ENCODE assay signal across 15 cellular contexts in genomic region chr5:137303509-137303908, GRCh38.
"Had no signal": no experiment of that assay in that cellular context is flagged by ENCODE, and none has a peak within 500 bp of the region (broad histone marks: within the 10 kb centered on the region; RNA-seq: fewer than 3 reads in every experiment).

No MANE protein-coding gene starts in this region.

- H3K27ac ChIP-seq: brain microvascular endothelial cell, coronary artery, esophagus squamous epithelium, hepatocyte, left lung, testis had no signal

- H3K4me3 ChIP-seq: coronary artery, esophagus squamous epithelium, hepatocyte, left lung, testis had no signal

- H3K9me3 ChIP-seq: esophagus squamous epithelium, left lung, testis had no signal

- H3K36me3 ChIP-seq: brain microvascular endothelial cell, esophagus squamous epithelium, left lung had no signal

- H3K27ac Mint-ChIP-seq: activated B cell treated with CpG ODN at 0.5 μM for 24 hours; activated naive CD8-positive, alpha-beta T cell treated with anti-CD3 and anti-CD28 coated beads, Interleukin-2, amount 10 ng/mL, durations not matched to agents 7 days and 5 days; naive thymus-derived CD8-positive, alpha-beta T cell; stimulated activated naive CD8-positive, alpha-beta T cell treated with anti-CD3 and anti-CD28 coated beads, Interleukin-15, amount 100 ng/mL, for 72 hours; T-helper 17 cell had no signal

- H3K9me3 Mint-ChIP-seq: activated B cell treated with CpG ODN at 0.5 μM for 24 hours; activated naive CD8-positive, alpha-beta T cell treated with anti-CD3 and anti-CD28 coated beads, Interleukin-2, amount 10 ng/mL, durations not matched to agents 7 days and 5 days; central memory CD8-positive, alpha-beta T cell; stimulated activated naive CD8-positive, alpha-beta T cell treated with anti-CD3 and anti-CD28 coated beads, Interleukin-15, amount 100 ng/mL, for 72 hours had no signal

- H3K4me2 ChIP-seq: hepatocyte had no signal

- ATAC-seq: naive thymus-derived CD8-positive, alpha-beta T cell; stimulated activated naive CD8-positive, alpha-beta T cell treated with anti-CD3 and anti-CD28 coated beads, Interleukin-15, amount 100 ng/mL, for 72 hours; T-helper 17 cell had no signal

- H3K4me1 ChIP-seq: esophagus squamous epithelium, left lung, testis had no signal

- H3K4me3 Mint-ChIP-seq: activated B cell treated with CpG ODN at 0.5 μM for 24 hours; activated naive CD8-positive, alpha-beta T cell treated with anti-CD3 and anti-CD28 coated beads, Interleukin-2, amount 10 ng/mL, durations not matched to agents 7 days and 5 days; central memory CD8-positive, alpha-beta T cell; naive thymus-derived CD8-positive, alpha-beta T cell; stimulated activated naive CD8-positive, alpha-beta T cell treated with anti-CD3 and anti-CD28 coated beads, Interleukin-15, amount 100 ng/mL, for 72 hours; T-helper 17 cell had no signal

- H3K79me2 ChIP-seq: hepatocyte had no signal

- H3K27me3 ChIP-seq: brain microvascular endothelial cell, hepatocyte, testis had no signal

- H2AFZ ChIP-seq: hepatocyte had no signal

- H3K4me1 Mint-ChIP-seq: activated B cell treated with CpG ODN at 0.5 μM for 24 hours; activated naive CD8-positive, alpha-beta T cell treated with anti-CD3 and anti-CD28 coated beads, Interleukin-2, amount 10 ng/mL, durations not matched to agents 7 days and 5 days; central memory CD8-positive, alpha-beta T cell; naive thymus-derived CD8-positive, alpha-beta T cell; stimulated activated naive CD8-positive, alpha-beta T cell treated with anti-CD3 and anti-CD28 coated beads, Interleukin-15, amount 100 ng/mL, for 72 hours; T-helper 17 cell had no signal

- H3K36me3 Mint-ChIP-seq: activated naive CD8-positive, alpha-beta T cell treated with anti-CD3 and anti-CD28 coated beads, Interleukin-2, amount 10 ng/mL, durations not matched to agents 7 days and 5 days; naive thymus-derived CD8-positive, alpha-beta T cell had no signal

- DNase-seq: activated B cell treated with CpG ODN at 0.5 μM for 24 hours; activated CD4-positive, alpha-beta T cell treated with anti-CD3 and anti-CD28 coated beads for 48 hours; activated CD8-positive, alpha-beta memory T cell treated with anti-CD3 and anti-CD28 coated beads for 24 hours; activated gamma-delta T cell treated with Interleukin-2 at 50 U/mL for 16 hours; activated naive CD8-positive, alpha-beta T cell treated with anti-CD3 and anti-CD28 coated beads, Interleukin-2, amount 10 ng/mL, durations not matched to agents 7 days and 5 days; brain microvascular endothelial cell; esophagus squamous epithelium; naive thymus-derived CD8-positive, alpha-beta T cell; stimulated activated naive CD8-positive, alpha-beta T cell treated with anti-CD3 and anti-CD28 coated beads, Interleukin-15, amount 100 ng/mL, for 72 hours; T-helper 17 cell; testis had no signal
